Comparison of ENCODE assay signal across 11 cellular contexts in genomic region chr16:30724641-30725464, GRCh38. TPM values are rescaled to one million over a fixed set of nuclear protein-coding genes. Genes with fewer than 3 reads are reported as not detected.
DNase-seq lines count a peak whose midpoint lies in the region; ATAC-seq, FAIRE-seq and TF ChIP-seq lines count a peak whose summit lies in the region.
"Had no signal": no experiment of that assay in that cellular context is flagged by ENCODE, and none has a peak within 500 bp of the region (broad histone marks: within the 10 kb centered on the region; RNA-seq: fewer than 3 reads in every experiment).

No MANE protein-coding gene starts in this region.

- WGBS in HepG2 (ENCODE audit: low lambda C conversion rate): 96% methylated on average over 23 of the region's 23 CpGs
- 77 to 83% (median 79%) methylated on average over 23 of the region's 23 CpGs for WGBS in stomach, 5 donors
- 71 to 75% methylated on average over 23 of the region's 23 CpGs for WGBS in lower leg skin, 2 donors

- POLR2A ChIA-PET in activated B cell treated with CpG ODN at 0.5 μM for 24 hours (lab: Charles Lee) (interaction anchor here (0.7 to 2.2 kb wide), 2 partner anchors 23 to 75 kb away, joined by 9 to 11 read pairs; partner anchors contain the start of gene PHKG2), HepG2 (lab: Yijun Ruan, JAX) (interaction anchor here (0.9 to 1.1 kb wide), 3 partner anchors 15 to 50 kb away, joined by 3 to 4 read pairs (median 3); partner anchors contain the start of gene PHKG2), A673 (lab: Charles Lee; ENCODE audit: low non-redundant PET) (no interaction called here)

- no peak overlapping the region for H2AFZ ChIP-seq in HepG2 (ENCODE audit: low read length)

- H3K4me2 ChIP-seq in HepG2 (ENCODE audit: low read depth, low read length): no peak overlapping the region

- no peak for TF ChIP-seq RAD21 in HepG2 (CRISPR knock-in tag; IDR thresholded peaks at IDR 0.05)

- DNase-seq in activated effector memory CD4-positive, alpha-beta T cell treated with anti-CD3 and anti-CD28 coated beads, Interleukin-2, amount 50 U/mL, for 16 hours: peak; percentile 37
- no peak for DNase-seq in activated effector memory CD4-positive, alpha-beta T cell treated with Interleukin-2 at 50 U/mL for 16 hours
- DNase-seq in activated B cell treated with CpG ODN at 0.5 μM for 24 hours: no peak
- no peak for DNase-seq in HepG2 (ENCODE audit: low spot score)
- no peak for DNase-seq in stomach
- no peak for DNase-seq in lower leg skin (ENCODE audit: low spot score in 2 of 2)
- no peak for DNase-seq in NCI-H774 (lab: John Stamatoyannopoulos, UW)
- DNase-seq in A673 (ENCODE audit: low spot score): no peak
- DNase-seq: central memory CD4-positive, alpha-beta T cell; gastrocnemius medialis; NCI-H510A treated with DMSO at 0.1 percent for 48 hours had no signal

- no peak for FAIRE-seq in HepG2 (lab: Jason Lieb, UNC)

- no TSS peak for BruUV-seq in HepG2 (replicated peaks; lab: Mats Ljungman, UMichigan)
- BruUV-seq in A673 (replicated peaks; lab: Mats Ljungman, UMichigan): no TSS peak

- TF ChIP-seq EP300 in HepG2 (IDR thresholded peaks at IDR 0.05; ENCODE audit: low read depth in 2 of 2, low read length in 2 of 2) (no peak), HepG2 (CRISPR knock-in tag; IDR thresholded peaks at IDR 0.05; ENCODE audit: borderline replicate concordance) (no peak), stomach (IDR thresholded peaks at IDR 0.05) (no peak)

- H3K4me3 Mint-ChIP-seq in activated B cell treated with CpG ODN at 0.5 μM for 24 hours: no peak overlapping the region

- H3K4me1 ChIP-seq in HepG2 (ENCODE audit: insufficient read depth, low read length) (no peaks in the 10 kb centered on the region), stomach (peaks cover 0 to 16% (median 0%) of the 10 kb centered on the region in 4 donors), A673 (ENCODE audit: insufficient read depth, low read length, poor library complexity, severe bottlenecking) (no peaks in the 10 kb centered on the region)
- H3K4me1 ChIP-seq: gastrocnemius medialis had no signal

- peaks cover 18% of the 10 kb centered on the region for H3K4me1 Mint-ChIP-seq in activated B cell treated with CpG ODN at 0.5 μM for 24 hours

- TF ChIP-seq CTCF in activated B cell treated with CpG ODN at 0.5 μM for 24 hours (IDR thresholded peaks at IDR 0.05) (no peak), HepG2 (CRISPR knock-in tag; IDR thresholded peaks at IDR 0.05) (no peak), stomach (IDR thresholded peaks at IDR 0.05) (no peak), lower leg skin (IDR thresholded peaks at IDR 0.05) (no peak), A673 (conservative IDR thresholded peaks at IDR 0.05; ENCODE audit: low read depth, low read length) (no peak)

- intact Hi-C loops in activated B cell treated with CpG ODN at 0.5 μM for 24 hours (cut with micrococcal nuclease): no loop called here
- intact Hi-C loops in HepG2 (cut with micrococcal nuclease; ENCODE audit: unreplicated experiment): no loop called here
- intact Hi-C loops in stomach (cut with DNase I; ENCODE audit: low total_unique reads): no loop called here
- intact Hi-C loops in lower leg skin (cut with DNase I; ENCODE audit: low total_unique reads): loop anchor here (10.0 kb wide), 1 partner anchor 50 kb away; no protein-coding TSS in a partner anchor
- intact Hi-C loops in A673 (cut with micrococcal nuclease; ENCODE audit: unreplicated experiment): no loop called here

- no peak overlapping the region for H3K27ac ChIP-seq in HepG2 (ENCODE audit: extremely low read length, insufficient read depth, low read length)
- H3K27ac ChIP-seq in stomach: peak overlapping the region in 3 of 5 donors; percentile 10 to 67 (median 39)
- H3K27ac ChIP-seq in A673 (ENCODE audit: low read depth, low read length, poor library complexity, severe bottlenecking): no peak overlapping the region

- H3K4me3 ChIP-seq in HepG2 (replicated peaks in 1 of 3; ENCODE audit: insufficient read depth in 1 of 3, low read depth in 2 of 3, low read length in 3 of 3): no peak overlapping the region
- no peak overlapping the region for H3K4me3 ChIP-seq in stomach
- H3K4me3 ChIP-seq in lower leg skin (ENCODE audit: low read depth, poor library complexity, severe bottlenecking): no peak overlapping the region
- H3K4me3 ChIP-seq in A673 (ENCODE audit: low read depth, low read length, poor library complexity, severe bottlenecking): no peak overlapping the region
- H3K4me3 ChIP-seq: gastrocnemius medialis had no signal

- no peaks in the 10 kb centered on the region; the same call in 1 of the 2 replicates for H4K20me1 ChIP-seq in HepG2 (ENCODE audit: insufficient read depth, low read length)

- no peaks in the 10 kb centered on the region for H3K9me3 Mint-ChIP-seq in activated B cell treated with CpG ODN at 0.5 μM for 24 hours

- no peaks in the 10 kb centered on the region for H3K79me2 ChIP-seq in HepG2 (ENCODE audit: insufficient read depth, low read length)

- no peaks in the 10 kb centered on the region for H3K27me3 ChIP-seq in HepG2 (ENCODE audit: control insufficient read depth in 1 of 2, insufficient read depth in 2 of 2, low read length in 2 of 2)
- no peaks in the 10 kb centered on the region for H3K27me3 ChIP-seq in stomach
- H3K27me3 ChIP-seq in A673 (replicated peaks; ENCODE audit: insufficient read depth, low read depth, low read length, poor library complexity): no peaks in the 10 kb centered on the region
- H3K27me3 ChIP-seq: gastrocnemius medialis had no signal

- no peaks in the 10 kb centered on the region for H3K27me3 Mint-ChIP-seq in activated B cell treated with CpG ODN at 0.5 μM for 24 hours

- peaks cover 89% of the 10 kb centered on the region for H3K36me3 Mint-ChIP-seq in activated B cell treated with CpG ODN at 0.5 μM for 24 hours (ENCODE audit: low read depth)

- ATAC-seq in activated B cell treated with CpG ODN at 0.5 μM for 24 hours (ENCODE audit: low read depth): peak; percentile 25
- peak; percentile 34 for ATAC-seq in HepG2

- no peak overlapping the region for H3K27ac Mint-ChIP-seq in activated B cell treated with CpG ODN at 0.5 μM for 24 hours

- H3K9ac ChIP-seq in HepG2 (ENCODE audit: insufficient read depth, low read depth, low read length): no peak overlapping the region

- TF ChIP-seq POLR2A in HepG2 (IDR thresholded peaks at IDR 0.05; ENCODE audit: insufficient read depth in 1 of 2, low read depth in 2 of 2, low read length in 2 of 2) (no peak), stomach (IDR thresholded peaks at IDR 0.05) (no peak), lower leg skin (IDR thresholded peaks at IDR 0.05) (no peak)

- H3K9me3 ChIP-seq in HepG2 (ENCODE audit: low read length) (no peaks in the 10 kb centered on the region), stomach (no peaks in the 10 kb centered on the region), A673 (ENCODE audit: low read depth, low read length, poor library complexity, severe bottlenecking) (no peaks in the 10 kb centered on the region)
- H3K9me3 ChIP-seq: gastrocnemius medialis had no signal

- CTCF ChIA-PET in activated B cell treated with CpG ODN at 0.5 μM for 24 hours (lab: Charles Lee): no interaction called here
- CTCF ChIA-PET in HepG2 (lab: Yijun Ruan, JAX; ENCODE audit: low intra/inter-chr PET ratio, low total read pairs): no interaction called here
- CTCF ChIA-PET in A673 (lab: Charles Lee): no interaction called here

- H3K36me3 ChIP-seq in HepG2 (replicated peaks in 1 of 2; ENCODE audit: control insufficient read depth in 1 of 2, insufficient read depth in 2 of 2, low read length in 2 of 2): peaks cover 66 to 84% of the 10 kb centered on the region in 2 experiments
- H3K36me3 ChIP-seq in stomach: peaks cover 71 to 98% (median 97%) of the 10 kb centered on the region in 4 donors
- peaks cover 78% of the 10 kb centered on the region for H3K36me3 ChIP-seq in A673 (ENCODE audit: insufficient read depth, low read length, poor library complexity, severe bottlenecking)

- in situ Hi-C loops in HepG2 (cut with HindIII; ENCODE audit: extremely low pct_ligation_motif_present, low pct_unique_long_range_greater_than_20kb): no loop called here

RNA-seq across cellular contexts. Expression of gene PHKG2, which starts 23.4 kb away (rescaled TPM):
- total RNA-seq in activated B cell treated with CpG ODN at 0.5 μM for 24 hours (45.3 and 51.4 TPM in 2 replicates), HepG2 (2016; rRNA removed; fragmentation: Illumina TruSeq; extraction: Trizol) (33.9 and 37.4 TPM in 2 replicates), stomach (100 to 1,000 TPM in 1 of 5 donors, 10 to 100 TPM in 4; 18.2 to 104 (median 28.0) TPM), lower leg skin (10 to 100 TPM; 20.6 to 39.5 (median 31.5) TPM), A673 (2021) (35.3 and 37.8 TPM in 2 replicates)
- total RNA-seq in HepG2 (2016; cell fraction: cytosol; rRNA removed; fragmentation: Illumina TruSeq; extraction: Trizol; ENCODE audit: low read depth): 13.4 TPM in 2 replicates
- total RNA-seq in HepG2 (2016; cell fraction: insoluble cytoplasmic fraction; rRNA removed; fragmentation: Illumina TruSeq; extraction: Trizol): 32.9 and 41.4 TPM in 2 replicates
- total RNA-seq in HepG2 (2016; cell fraction: membrane; rRNA removed; fragmentation: Illumina TruSeq; extraction: Trizol): 23.7 and 24.3 TPM in 2 replicates
- 39.5 and 43.1 TPM in 2 replicates for total RNA-seq in HepG2 (2016; cell fraction: nucleus; rRNA removed; fragmentation: Illumina TruSeq; extraction: Trizol)
- polyA plus RNA-seq in HepG2 (2011; rRNA removed) (39.8 and 42.1 TPM in 2 replicates), stomach (10 to 100 TPM; 29.3 to 41.5 (median 35.6) TPM)
- polyA plus RNA-seq in HepG2 (2011; cell fraction: cytosol; rRNA removed): 22.7 and 30.8 TPM in 2 replicates
- 140 and 166 TPM in 2 replicates for polyA plus RNA-seq in HepG2 (2011; cell fraction: nucleus; rRNA removed)
- 21.4 and 22.8 TPM in 2 replicates for polyA plus RNA-seq in HepG2 (2012)
- polyA plus RNA-seq in HepG2 (2016; cell fraction: cytosol; fragmentation: Illumina TruSeq; extraction: Trizol; ENCODE audit: low read depth): 15.4 and 16.5 TPM in 2 replicates
- 38.9 and 41.5 TPM in 2 replicates for polyA plus RNA-seq in HepG2 (2016; cell fraction: insoluble cytoplasmic fraction; fragmentation: Illumina TruSeq; extraction: Trizol; ENCODE audit: low read depth)
- polyA plus RNA-seq in HepG2 (2016; cell fraction: membrane; fragmentation: Illumina TruSeq; extraction: Trizol; ENCODE audit: low read depth): 21.3 and 23.8 TPM in 2 replicates
- 142 and 147 TPM in 2 replicates for polyA plus RNA-seq in HepG2 (2016; cell fraction: nucleus; fragmentation: Illumina TruSeq; extraction: Trizol; ENCODE audit: insufficient read depth, low read depth)
- 53.8 and 68.9 TPM in 2 replicates for polyA minus RNA-seq in HepG2 (2011; rRNA and poly(A)+ RNA removed; ENCODE audit: low replicate concordance)
- 9.0 and 12.9 TPM in 2 replicates for polyA minus RNA-seq in HepG2 (2011; cell fraction: cytosol; rRNA and poly(A)+ RNA removed)
- polyA minus RNA-seq in HepG2 (2011; cell fraction: nucleus; rRNA and poly(A)+ RNA removed): 38.1 and 40.3 TPM in 2 replicates

RNA-seq across cellular contexts. Expression of gene SRCAP, which starts 25.9 kb away (rescaled TPM):
- total RNA-seq in activated B cell treated with CpG ODN at 0.5 μM for 24 hours (109 and 123 TPM in 2 replicates), HepG2 (2016; rRNA removed; fragmentation: Illumina TruSeq; extraction: Trizol) (9.0 and 27.8 TPM in 2 replicates), stomach (10 to 100 TPM; 23.3 to 70.1 (median 56.8) TPM), lower leg skin (10 to 100 TPM; 21.7 to 44.0 (median 33.7) TPM), A673 (2021) (86.2 and 104 TPM in 2 replicates)
- total RNA-seq in HepG2 (2016; cell fraction: cytosol; rRNA removed; fragmentation: Illumina TruSeq; extraction: Trizol; ENCODE audit: low read depth): 13.8 and 14.2 TPM in 2 replicates
- 9.7 and 19.4 TPM in 2 replicates for total RNA-seq in HepG2 (2016; cell fraction: insoluble cytoplasmic fraction; rRNA removed; fragmentation: Illumina TruSeq; extraction: Trizol)
- 6.2 and 6.3 TPM in 2 replicates for total RNA-seq in HepG2 (2016; cell fraction: membrane; rRNA removed; fragmentation: Illumina TruSeq; extraction: Trizol)
- 19.4 and 23.7 TPM in 2 replicates for total RNA-seq in HepG2 (2016; cell fraction: nucleus; rRNA removed; fragmentation: Illumina TruSeq; extraction: Trizol)
- polyA plus RNA-seq in HepG2 (2011; rRNA removed) (4.9 TPM in 2 replicates), stomach (10 to 100 TPM in 1 of 3 donors, 1 to 10 TPM in 2; 1.2 to 12.1 (median 4.4) TPM)
- 0.72 and 0.78 TPM in 2 replicates for polyA plus RNA-seq in HepG2 (2011; cell fraction: cytosol; rRNA removed)
- polyA plus RNA-seq in HepG2 (2011; cell fraction: nucleus; rRNA removed): 29.7 and 43.5 TPM in 2 replicates
- polyA plus RNA-seq in HepG2 (2012): 14.4 and 16.2 TPM in 2 replicates
- polyA plus RNA-seq in HepG2 (2016; cell fraction: cytosol; fragmentation: Illumina TruSeq; extraction: Trizol; ENCODE audit: low read depth): 0.08 and 0.18 TPM in 2 replicates
- polyA plus RNA-seq in HepG2 (2016; cell fraction: insoluble cytoplasmic fraction; fragmentation: Illumina TruSeq; extraction: Trizol; ENCODE audit: low read depth): 4.1 and 8.0 TPM in 2 replicates
- polyA plus RNA-seq in HepG2 (2016; cell fraction: membrane; fragmentation: Illumina TruSeq; extraction: Trizol; ENCODE audit: low read depth): 0.25 and 0.49 TPM in 2 replicates
- 43.3 and 55.9 TPM in 2 replicates for polyA plus RNA-seq in HepG2 (2016; cell fraction: nucleus; fragmentation: Illumina TruSeq; extraction: Trizol; ENCODE audit: insufficient read depth, low read depth)
- polyA minus RNA-seq in HepG2 (2011; rRNA and poly(A)+ RNA removed; ENCODE audit: low replicate concordance): 32.0 and 40.1 TPM in 2 replicates
- 12.0 and 13.6 TPM in 2 replicates for polyA minus RNA-seq in HepG2 (2011; cell fraction: cytosol; rRNA and poly(A)+ RNA removed)
- 24.1 and 38.5 TPM in 2 replicates for polyA minus RNA-seq in HepG2 (2011; cell fraction: nucleus; rRNA and poly(A)+ RNA removed)

RNA-seq across cellular contexts. Expression of gene CFAP119, which starts 37.0 kb away (rescaled TPM):
- 6.2 and 8.8 TPM in 2 replicates for total RNA-seq in activated B cell treated with CpG ODN at 0.5 μM for 24 hours
- 1.2 and 6.4 TPM in 2 replicates for total RNA-seq in HepG2 (2016; rRNA removed; fragmentation: Illumina TruSeq; extraction: Trizol)
- total RNA-seq in HepG2 (2016; cell fraction: cytosol; rRNA removed; fragmentation: Illumina TruSeq; extraction: Trizol; ENCODE audit: low read depth): 0.51 and 0.71 TPM in 2 replicates
- total RNA-seq in HepG2 (2016; cell fraction: insoluble cytoplasmic fraction; rRNA removed; fragmentation: Illumina TruSeq; extraction: Trizol): 1.4 and 4.0 TPM in 2 replicates
- total RNA-seq in HepG2 (2016; cell fraction: membrane; rRNA removed; fragmentation: Illumina TruSeq; extraction: Trizol): 0.83 and 1.7 TPM in 2 replicates
- 11.6 and 12.1 TPM in 2 replicates for total RNA-seq in HepG2 (2016; cell fraction: nucleus; rRNA removed; fragmentation: Illumina TruSeq; extraction: Trizol)
- 4.0 and 6.4 TPM in 2 replicates for polyA plus RNA-seq in HepG2 (2011; rRNA removed)
- 1.3 and 2.2 TPM in 2 replicates for polyA plus RNA-seq in HepG2 (2011; cell fraction: cytosol; rRNA removed)
- polyA plus RNA-seq in HepG2 (2011; cell fraction: nucleus; rRNA removed): 37.2 and 53.6 TPM in 2 replicates
- 0.84 and 2.1 TPM in 2 replicates for polyA plus RNA-seq in HepG2 (2012)
- polyA plus RNA-seq in HepG2 (2016; cell fraction: cytosol; fragmentation: Illumina TruSeq; extraction: Trizol; ENCODE audit: low read depth): 0.78 and 0.96 TPM in 2 replicates
- 0.91 and 1.5 TPM in 2 replicates for polyA plus RNA-seq in HepG2 (2016; cell fraction: insoluble cytoplasmic fraction; fragmentation: Illumina TruSeq; extraction: Trizol; ENCODE audit: low read depth)
- polyA plus RNA-seq in HepG2 (2016; cell fraction: membrane; fragmentation: Illumina TruSeq; extraction: Trizol; ENCODE audit: low read depth): 0.41 and 1.4 TPM in 2 replicates
- 22.1 and 31.9 TPM in 2 replicates for polyA plus RNA-seq in HepG2 (2016; cell fraction: nucleus; fragmentation: Illumina TruSeq; extraction: Trizol; ENCODE audit: insufficient read depth, low read depth)
- 1.5 and 16.0 TPM in 2 replicates for polyA minus RNA-seq in HepG2 (2011; rRNA and poly(A)+ RNA removed; ENCODE audit: low replicate concordance)
- 0.69 and 1.8 TPM in 2 replicates for polyA minus RNA-seq in HepG2 (2011; cell fraction: cytosol; rRNA and poly(A)+ RNA removed)
- 3.7 and 5.2 TPM in 2 replicates for polyA minus RNA-seq in HepG2 (2011; cell fraction: nucleus; rRNA and poly(A)+ RNA removed)
- total RNA-seq in stomach: 10 to 100 TPM in 2 of 5 donors, 1 to 10 TPM in 1, not detected in 2; 2.0 to 71.2 (median 13.9) TPM
- 10 to 100 TPM in 1 of 3 donors, 1 to 10 TPM in 2; 8.9 to 11.4 (median 9.4) TPM for polyA plus RNA-seq in stomach
- total RNA-seq in lower leg skin: 1 to 10 TPM; 1.2 to 4.1 (median 2.6) TPM
- 11.7 and 14.1 TPM in 2 replicates for total RNA-seq in A673 (2021)

RNA-seq across cellular contexts. Expression of gene RNF40, which starts 37.3 kb away (rescaled TPM):
- total RNA-seq in activated B cell treated with CpG ODN at 0.5 μM for 24 hours (99.6 and 117 TPM in 2 replicates), HepG2 (2016; rRNA removed; fragmentation: Illumina TruSeq; extraction: Trizol) (85.6 and 102 TPM in 2 replicates), stomach (100 to 1,000 TPM in 1 of 5 donors, 10 to 100 TPM in 4; 17.5 to 155 (median 55.1) TPM), lower leg skin (100 to 1,000 TPM in 1 of 4 donors, 10 to 100 TPM in 3; 82.2 to 112 (median 92.9) TPM), A673 (2021) (132 and 145 TPM in 2 replicates)
- 11.9 and 12.0 TPM in 2 replicates for total RNA-seq in HepG2 (2016; cell fraction: cytosol; rRNA removed; fragmentation: Illumina TruSeq; extraction: Trizol; ENCODE audit: low read depth)
- 79.6 and 89.9 TPM in 2 replicates for total RNA-seq in HepG2 (2016; cell fraction: insoluble cytoplasmic fraction; rRNA removed; fragmentation: Illumina TruSeq; extraction: Trizol)
- 40.5 and 47.1 TPM in 2 replicates for total RNA-seq in HepG2 (2016; cell fraction: membrane; rRNA removed; fragmentation: Illumina TruSeq; extraction: Trizol)
- 55.6 and 65.6 TPM in 2 replicates for total RNA-seq in HepG2 (2016; cell fraction: nucleus; rRNA removed; fragmentation: Illumina TruSeq; extraction: Trizol)
- polyA plus RNA-seq in HepG2 (2011; rRNA removed) (84.0 and 91.0 TPM in 2 replicates), stomach (10 to 100 TPM; 43.7 to 57.0 (median 53.9) TPM)
- 47.5 and 49.3 TPM in 2 replicates for polyA plus RNA-seq in HepG2 (2011; cell fraction: cytosol; rRNA removed)
- 128 and 147 TPM in 2 replicates for polyA plus RNA-seq in HepG2 (2011; cell fraction: nucleus; rRNA removed)
- 44.7 and 52.0 TPM in 2 replicates for polyA plus RNA-seq in HepG2 (2012)
- 8.6 and 10.7 TPM in 2 replicates for polyA plus RNA-seq in HepG2 (2016; cell fraction: cytosol; fragmentation: Illumina TruSeq; extraction: Trizol; ENCODE audit: low read depth)
- polyA plus RNA-seq in HepG2 (2016; cell fraction: insoluble cytoplasmic fraction; fragmentation: Illumina TruSeq; extraction: Trizol; ENCODE audit: low read depth): 87.6 and 98.5 TPM in 2 replicates
- 29.9 and 30.8 TPM in 2 replicates for polyA plus RNA-seq in HepG2 (2016; cell fraction: membrane; fragmentation: Illumina TruSeq; extraction: Trizol; ENCODE audit: low read depth)
- 131 and 139 TPM in 2 replicates for polyA plus RNA-seq in HepG2 (2016; cell fraction: nucleus; fragmentation: Illumina TruSeq; extraction: Trizol; ENCODE audit: insufficient read depth, low read depth)
- polyA minus RNA-seq in HepG2 (2011; rRNA and poly(A)+ RNA removed; ENCODE audit: low replicate concordance): 110 and 128 TPM in 2 replicates
- polyA minus RNA-seq in HepG2 (2011; cell fraction: cytosol; rRNA and poly(A)+ RNA removed): 42.3 and 58.2 TPM in 2 replicates
- 34.0 and 43.5 TPM in 2 replicates for polyA minus RNA-seq in HepG2 (2011; cell fraction: nucleus; rRNA and poly(A)+ RNA removed)

Comparison
In these comparisons a context has a peak if more than half of its experiments do, and no peak if none do; other contexts are left out.
1. H3K27ac ChIP-seq: peak in stomach (3 of 5); none in HepG2 (single experiment) and A673 (single experiment).